ENCODE assay signal across 13 cellular contexts in genomic region chr3:184592411-184593200, GRCh38. TPM values are rescaled to one million over a fixed set of nuclear protein-coding genes. Genes with fewer than 3 reads are reported as not detected.
DNase-seq lines count a peak whose midpoint lies in the region; ATAC-seq and TF ChIP-seq lines count a peak whose summit lies in the region.
"Had no signal": no experiment of that assay in that cellular context is flagged by ENCODE, and none has a peak within 500 bp of the region (broad histone marks: within the 10 kb centered on the region; RNA-seq: fewer than 3 reads in every experiment).

No MANE protein-coding gene starts in this region.

- H3K79me2 ChIP-seq in trophoblast cell (ENCODE audit: control insufficient read depth, insufficient read depth, low read length, poor library complexity): no peaks in the 10 kb centered on the region
- H3K79me2 ChIP-seq in GM23248 (ENCODE audit: insufficient read depth): no peaks in the 10 kb centered on the region

- no peaks in the 10 kb centered on the region for H3F3A ChIP-seq in GM23248 (ENCODE audit: insufficient read depth)

- no peaks in the 10 kb centered on the region for H3K36me3 Mint-ChIP-seq in CD4-positive, alpha-beta T cell (ENCODE audit: low read depth)
- H3K36me3 Mint-ChIP-seq: CD4-positive, CD25-positive, alpha-beta regulatory T cell; naive B cell had no signal

- intact Hi-C loops in CD4-positive, alpha-beta T cell (cut with DNase I, micrococcal nuclease): loop anchor here in 1 of 2 experiments (5.0 kb wide), 1 partner anchor 65 kb away; no protein-coding TSS in a partner anchor

- H4K8ac ChIP-seq in trophoblast cell (ENCODE audit: low read depth, low read length): peak overlapping the region; percentile 40

- POLR2A ChIA-PET in CD4-positive, alpha-beta T cell (lab: Charles Lee): no interaction called here

- H4K12ac ChIP-seq in trophoblast cell (ENCODE audit: low read depth, low read length): no peak overlapping the region

- no peak overlapping the region for H3K4me3 Mint-ChIP-seq in CD4-positive, alpha-beta T cell
- H3K4me3 Mint-ChIP-seq: CD4-positive, CD25-positive, alpha-beta regulatory T cell; naive B cell had no signal

- H3K4me1 ChIP-seq in gastroesophageal sphincter: peaks cover 0 to 33% (median 10%) of the 10 kb centered on the region in 3 donors
- peaks cover 32 to 34% of the 10 kb centered on the region in 2 experiments for H3K4me1 ChIP-seq in trophoblast cell (ENCODE audit: control insufficient read depth in 1 of 2, insufficient read depth in 2 of 2, low read length in 2 of 2)
- no peaks in the 10 kb centered on the region for H3K4me1 ChIP-seq in GM23248 (ENCODE audit: insufficient read depth)

- no peaks in the 10 kb centered on the region for H3K9me2 ChIP-seq in GM23248 (ENCODE audit: insufficient read depth)

- no peaks in the 10 kb centered on the region for H3K9me3 Mint-ChIP-seq in CD4-positive, alpha-beta T cell
- H3K9me3 Mint-ChIP-seq: CD4-positive, CD25-positive, alpha-beta regulatory T cell; naive B cell had no signal

- H3K27ac Mint-ChIP-seq in CD4-positive, alpha-beta T cell: no peak overlapping the region
- H3K27ac Mint-ChIP-seq: CD4-positive, CD25-positive, alpha-beta regulatory T cell had no signal

- WGBS in gastroesophageal sphincter (ENCODE audit: low coverage in 1 of 2), 2 donors: 52% methylated on average over 4 of the region's 15 CpGs; no CpG with 5 or more reads in 1 of the 2 donors
- WGBS in trophoblast cell (ENCODE audit: extremely low coverage, insufficient coverage, insufficient read length): no CpG with 5 or more reads among the region's 15 CpGs
- 78 to 84% methylated on average over 15 of the region's 15 CpGs for WGBS in GM23248 (ENCODE audit: low coverage in 1 of 2, low lambda C conversion rate in 2 of 2, missing lambda C conversion rate in 2 of 2), 2 experiments

- no peaks in the 10 kb centered on the region for H4K20me1 ChIP-seq in GM23248 (ENCODE audit: insufficient read depth)

- H2BK12ac ChIP-seq in trophoblast cell (ENCODE audit: low read length): peak overlapping the region; percentile 5

- in situ Hi-C loops in GM23248 (cut with MboI): no loop called here

- H3K4me3 ChIP-seq in SK-N-MC (peak overlapping the region; percentile 34), gastroesophageal sphincter (no peak overlapping the region), trophoblast cell (ENCODE audit: low read depth, low read length) (no peak overlapping the region), GM23248 (no peak overlapping the region)

- H2BK120ac ChIP-seq in trophoblast cell (ENCODE audit: insufficient read depth, low read length, poor library complexity): peak overlapping the region; percentile 12

- no peaks in the 10 kb centered on the region for H3K9me3 ChIP-seq in SK-N-MC (ENCODE audit: low read depth, low read length)
- no peaks in the 10 kb centered on the region for H3K9me3 ChIP-seq in gastroesophageal sphincter
- no peaks in the 10 kb centered on the region for H3K9me3 ChIP-seq in trophoblast cell (ENCODE audit: insufficient read depth, low read depth, low read length)
- no peaks in the 10 kb centered on the region for H3K9me3 ChIP-seq in CD4-positive, alpha-beta T cell (ENCODE audit: control insufficient read depth, low read length)
- H3K9me3 ChIP-seq in GM23248 (ENCODE audit: low read depth): no peaks in the 10 kb centered on the region

- no peaks in the 10 kb centered on the region for H3K4me1 Mint-ChIP-seq in CD4-positive, alpha-beta T cell (ENCODE audit: low read depth)
- H3K4me1 Mint-ChIP-seq: CD4-positive, CD25-positive, alpha-beta regulatory T cell; naive B cell had no signal

- peak overlapping the region; percentile 64 for H2BK5ac ChIP-seq in trophoblast cell (ENCODE audit: low read depth, low read length, poor library complexity)

- H2AFZ ChIP-seq in trophoblast cell (ENCODE audit: insufficient read depth, low read length, poor library complexity): no peak overlapping the region
- H2AFZ ChIP-seq in GM23248: no peak overlapping the region

- peak overlapping the region; percentile 4 for H3K14ac ChIP-seq in trophoblast cell (ENCODE audit: low read length)

- CTCF ChIA-PET in CD4-positive, alpha-beta T cell (lab: Charles Lee): no interaction called here

- peak overlapping the region; percentile 82 for H4K91ac ChIP-seq in trophoblast cell (ENCODE audit: low read depth, low read length)

- H3K4ac ChIP-seq in trophoblast cell (ENCODE audit: low read depth, low read length): peak overlapping the region; percentile 13

- TF ChIP-seq EP300 in gastroesophageal sphincter (IDR thresholded peaks at IDR 0.05): no peak

- TF ChIP-seq POLR2A in gastroesophageal sphincter (IDR thresholded peaks at IDR 0.05): no peak

- ATAC-seq in gastroesophageal sphincter (peak; percentile 19), HG03469 (IDR thresholded peaks at IDR 0.05; ENCODE audit: unreplicated experiment) (no peak)
- no peak for ATAC-seq in CD4-positive, alpha-beta T cell (ENCODE audit: poor library complexity)

- H2AK5ac ChIP-seq in trophoblast cell (ENCODE audit: low read length): peak overlapping the region; percentile 82

- H3K18ac ChIP-seq in trophoblast cell (ENCODE audit: low read length): peak overlapping the region; percentile 1

- no peak overlapping the region for H3K23ac ChIP-seq in trophoblast cell (ENCODE audit: low read length)

- peak; percentile 58 for DNase-seq in GM03348 (ENCODE audit: low spot score)
- DNase-seq in SK-N-MC (ENCODE audit: low read depth, low spot score): no peak
- DNase-seq in trophoblast cell: no peak
- DNase-seq in CD4-positive, alpha-beta T cell: no peak
- DNase-seq in GM23248: no peak
- DNase-seq in stimulated activated CD4-positive, alpha-beta T cell treated with anti-CD3 and anti-CD28 coated beads, Interleukin-2, amount 100 ng/mL, for 24 hours: no peak
- DNase-seq: activated CD8-positive, alpha-beta memory T cell treated with anti-CD3 and anti-CD28 coated beads, Interleukin-2, amount 50 U/mL, for 48 hours; amniotic stem cell; CD4-positive, CD25-positive, alpha-beta regulatory T cell; naive B cell; NCI-H1694 treated with DMSO at 0.1 percent for 48 hours had no signal

- peak overlapping the region; percentile 89 for H3K27ac ChIP-seq in SK-N-MC
- H3K27ac ChIP-seq in gastroesophageal sphincter: peak overlapping the region in 2 of 4 donors; percentile 27 to 40
- H3K27ac ChIP-seq in trophoblast cell (ENCODE audit: low read depth, low read length): peak overlapping the region; percentile 56
- H3K27ac ChIP-seq in CD4-positive, alpha-beta T cell (ENCODE audit: low read depth, low read length): no peak overlapping the region
- H3K27ac ChIP-seq in GM23248: no peak overlapping the region

- no peak for TF ChIP-seq CTCF in gastroesophageal sphincter (IDR thresholded peaks at IDR 0.05)
- no peak for TF ChIP-seq CTCF in CD4-positive, alpha-beta T cell (IDR thresholded peaks at IDR 0.05)

- no peaks in the 10 kb centered on the region for H3K27me3 ChIP-seq in gastroesophageal sphincter
- H3K27me3 ChIP-seq in trophoblast cell (ENCODE audit: insufficient read depth, low read length): no peaks in the 10 kb centered on the region
- H3K27me3 ChIP-seq in CD4-positive, alpha-beta T cell (ENCODE audit: control insufficient read depth, insufficient read depth, low read length): no peaks in the 10 kb centered on the region
- no peaks in the 10 kb centered on the region for H3K27me3 ChIP-seq in GM23248 (replicated peaks; ENCODE audit: insufficient read depth)

- H3K27me3 Mint-ChIP-seq in CD4-positive, alpha-beta T cell: no peaks in the 10 kb centered on the region

- H3K9ac ChIP-seq in SK-N-MC (ENCODE audit: insufficient read length) (peak overlapping the region; percentile 52), trophoblast cell (ENCODE audit: low read length) (no peak overlapping the region), GM23248 (no peak overlapping the region)

- no peaks in the 10 kb centered on the region for H3K36me3 ChIP-seq in SK-N-MC (ENCODE audit: insufficient read depth, low read length)
- no peaks in the 10 kb centered on the region for H3K36me3 ChIP-seq in gastroesophageal sphincter
- H3K36me3 ChIP-seq in trophoblast cell (ENCODE audit: control insufficient read depth in 1 of 2, insufficient read depth in 2 of 2, low read length in 2 of 2): no peaks in the 10 kb centered on the region
- no peaks in the 10 kb centered on the region for H3K36me3 ChIP-seq in GM23248 (ENCODE audit: low read depth)

- H3K4me2 ChIP-seq in trophoblast cell (ENCODE audit: low read length) (peak overlapping the region; percentile 15), GM23248 (ENCODE audit: unreplicated experiment) (no peak overlapping the region)

- peaks cover 17% of the 10 kb centered on the region for H3K79me1 ChIP-seq in trophoblast cell (ENCODE audit: low read length)

RNA-seq across cellular contexts. Expression of gene EPHB3, which starts 31.0 kb away (rescaled TPM):
- 10 to 100 TPM in 1 of 4 donors, 1 to 10 TPM in 3; 3.1 to 10.6 (median 4.6) TPM for total RNA-seq in gastroesophageal sphincter
- polyA plus RNA-seq in trophoblast cell (2013): 11.1 and 12.0 TPM in 2 replicates
- under 1 TPM; 0.19 to 0.22 TPM for total RNA-seq in CD4-positive, alpha-beta T cell
- total RNA-seq in GM23248 (2014; rRNA removed; shearing (Covaris generic)): 3.0 and 16.9 TPM in 2 replicates
- 1.6 and 1.7 TPM in 2 replicates for polyA plus RNA-seq in GM23248 (2016; fragmentation: Nextera tagmentation; extraction: Ambion mirVana)
- total RNA-seq: CD4-positive, CD25-positive, alpha-beta regulatory T cell had no signal
- polyA plus RNA-seq: CD4-positive, CD25-positive, alpha-beta regulatory T cell had no signal

Comparison
In these comparisons a context has a peak if more than half of its experiments do, and no peak if none do; other contexts are left out.
1. H3K27ac ChIP-seq: peak in SK-N-MC (single experiment) and trophoblast cell (single experiment); none in CD4-positive, alpha-beta T cell (single experiment) and GM23248 (single experiment).